ENCODE assay signal across 8 cellular contexts in genomic region chr11:95790933-95791247, GRCh38. TPM values are rescaled to one million over a fixed set of nuclear protein-coding genes. Genes with fewer than 3 reads are reported as not detected.
DNase-seq lines count a peak whose midpoint lies in the region; ATAC-seq, FAIRE-seq and TF ChIP-seq lines count a peak whose summit lies in the region.

No MANE protein-coding gene starts in this region.

- H3K36me3 ChIP-seq in HepG2 (replicated peaks in 1 of 2; ENCODE audit: control insufficient read depth in 1 of 2, insufficient read depth in 2 of 2, low read length in 2 of 2), result peaks cover 2 to 7% of the 10 kb centered on the region in 2 experiments; a peak in 4 of 5 replicates

- intact Hi-C loops in CD4-positive, alpha-beta T cell (cut with DNase I, micrococcal nuclease), result loop anchor here (1.0 to 10.0 kb wide), 8 partner anchors 221 to 1276 kb away; partner anchors contain the start of genes C11orf97 (in 1 of the 2), FUT4 (in 1 of the 2), JRKL (in 1 of the 2) and SRSF8 (in 1 of the 2)
- intact Hi-C loops in HepG2 (cut with micrococcal nuclease; ENCODE audit: unreplicated experiment), result loop anchor here (1.0 kb wide), 1 partner anchor 723 kb away; no protein-coding TSS in a partner anchor

- DNase-seq in CD4-positive, alpha-beta T cell, result peak; percentile 8 to 49 (median 36)
- DNase-seq in H4 (ENCODE audit: low spot score) (peak; percentile 51), NCI-H2196 (lab: John Stamatoyannopoulos, UW; ENCODE audit: unreplicated experiment) (peak; percentile 52), dermis blood vessel endothelial cell (peak; percentile 71), HepG2 (ENCODE audit: low spot score) (peak; percentile 82)
- peak; percentile 29 to 37 for DNase-seq in activated CD4-positive, alpha-beta T cell treated with anti-CD3 and anti-CD28 coated beads for 24 hours (ENCODE audit: low read depth in 2 of 2)
- peak; percentile 56 for DNase-seq in stimulated activated CD4-positive, alpha-beta T cell treated with anti-CD3 and anti-CD28 coated beads, Interleukin-4, amount 100 ng/mL, for 24 hours

- peak overlapping the region; percentile 96 for H3K4me3 Mint-ChIP-seq in CD4-positive, alpha-beta T cell

- no peak for FAIRE-seq in HepG2 (lab: Jason Lieb, UNC)

- H4K20me1 ChIP-seq in HepG2 (ENCODE audit: insufficient read depth, low read length), result no peaks in the 10 kb centered on the region; the same call in 1 of the 2 replicates

- WGBS in HepG2 (ENCODE audit: low lambda C conversion rate), result 17% methylated on average over 1 of the region's 16 CpGs

- 0 out of 2 replicates have a peak, but pooled peaks have one; percentile 2 for TF ChIP-seq RAD21 in HepG2 (CRISPR knock-in tag; IDR thresholded peaks at IDR 0.05)

- peak overlapping the region; percentile 97 for H3K9ac ChIP-seq in HepG2 (ENCODE audit: insufficient read depth, low read depth, low read length)

- in situ Hi-C loops in HepG2 (cut with HindIII; ENCODE audit: extremely low pct_ligation_motif_present, low pct_unique_long_range_greater_than_20kb), result no loop called here

- no peaks in the 10 kb centered on the region for H3K27me3 ChIP-seq in CD4-positive, alpha-beta T cell (ENCODE audit: control insufficient read depth, insufficient read depth, low read length)
- no peaks in the 10 kb centered on the region; a peak in 1 of 5 replicates for H3K27me3 ChIP-seq in HepG2 (ENCODE audit: control insufficient read depth in 1 of 2, insufficient read depth in 2 of 2, low read length in 2 of 2)

- CTCF ChIA-PET in CD4-positive, alpha-beta T cell (lab: Charles Lee), result interaction anchor here (1.2 to 1.6 kb wide), 4 partner anchors 636 to 1168 kb away, joined by 3 to 4 read pairs (median 3); partner anchors contain the start of genes CWC15 and KDM4D
- CTCF ChIA-PET in HepG2 (lab: Yijun Ruan, JAX; ENCODE audit: low intra/inter-chr PET ratio, low total read pairs), result no interaction called here

- POLR2A ChIA-PET in CD4-positive, alpha-beta T cell (lab: Charles Lee), result interaction anchor here (0.6 to 5.2 kb wide), 34 partner anchors 9 to 1662 kb away, joined by 3 to 145 read pairs (median 10); partner anchors contain the start of genes CCDC82, CWC15, ENDOD1 and FUT4
- POLR2A ChIA-PET in HepG2 (lab: Yijun Ruan, JAX), result interaction anchor here (0.7 to 3.3 kb wide), 8 partner anchors 45 to 817 kb away, joined by 3 to 35 read pairs (median 6); partner anchors contain the start of genes CCDC82, CWC15, ENDOD1 and JRKL

- H3K27me3 Mint-ChIP-seq in CD4-positive, alpha-beta T cell, result no peaks in the 10 kb centered on the region

- H3K4me1 Mint-ChIP-seq in CD4-positive, alpha-beta T cell (ENCODE audit: low read depth), result peaks cover 61% of the 10 kb centered on the region

- H3K4me2 ChIP-seq in HepG2 (ENCODE audit: low read depth, low read length), result peak overlapping the region; percentile 89

- peak; percentile 39 to 87; a peak in 2 of 4 replicates for TF ChIP-seq POLR2A in HepG2 (IDR thresholded peaks at IDR 0.05; ENCODE audit: insufficient read depth in 1 of 2, low read depth in 2 of 2, low read length in 2 of 2)

- H3K4me1 ChIP-seq in HepG2 (ENCODE audit: insufficient read depth, low read length), result peaks cover 60% of the 10 kb centered on the region

- H3K36me3 Mint-ChIP-seq in CD4-positive, alpha-beta T cell (ENCODE audit: low read depth), result peaks cover 49% of the 10 kb centered on the region

- H3K9me3 ChIP-seq in CD4-positive, alpha-beta T cell (ENCODE audit: control insufficient read depth, low read length), result no peaks in the 10 kb centered on the region
- H3K9me3 ChIP-seq in HepG2 (ENCODE audit: low read length), result no peaks in the 10 kb centered on the region

- no peak for TF ChIP-seq CTCF in CD4-positive, alpha-beta T cell (IDR thresholded peaks at IDR 0.05)
- TF ChIP-seq CTCF in HepG2 (CRISPR knock-in tag; IDR thresholded peaks at IDR 0.05), result no peak

- H3K27ac Mint-ChIP-seq in CD4-positive, alpha-beta T cell, result peak overlapping the region; percentile 100

- ATAC-seq in CD4-positive, alpha-beta T cell (ENCODE audit: poor library complexity), result no peak
- ATAC-seq in HepG2 (peak; percentile 32), HG02763 (IDR thresholded peaks at IDR 0.05; ENCODE audit: unreplicated experiment) (no peak)

- H3K27ac ChIP-seq in CD4-positive, alpha-beta T cell (ENCODE audit: low read depth, low read length), result peak overlapping the region; percentile 99
- H3K27ac ChIP-seq in HepG2 (ENCODE audit: extremely low read length, insufficient read depth, low read length), result peak overlapping the region; percentile 98

- BruUV-seq in HepG2 (replicated peaks; lab: Mats Ljungman, UMichigan), result no TSS peak

- peak overlapping the region; percentile 87 to 97 (median 96) for H3K4me3 ChIP-seq in HepG2 (replicated peaks in 1 of 3; ENCODE audit: insufficient read depth in 1 of 3, low read depth in 2 of 3, low read length in 3 of 3)

- no peaks in the 10 kb centered on the region for H3K9me3 Mint-ChIP-seq in CD4-positive, alpha-beta T cell

- TF ChIP-seq EP300 in HepG2 (IDR thresholded peaks at IDR 0.05; ENCODE audit: low read depth in 2 of 2, low read length in 2 of 2), result no peak
- no peak for TF ChIP-seq EP300 in HepG2 (CRISPR knock-in tag; IDR thresholded peaks at IDR 0.05; ENCODE audit: borderline replicate concordance)

- peaks cover 66% of the 10 kb centered on the region for H3K79me2 ChIP-seq in HepG2 (ENCODE audit: insufficient read depth, low read length)

- peak overlapping the region; percentile 17 for H2AFZ ChIP-seq in HepG2 (ENCODE audit: low read length)

RNA-seq across cellular contexts. Expression of gene CEP57, which starts 0.6 kb away (rescaled TPM):
- total RNA-seq in CD4-positive, alpha-beta T cell, result 10 to 100 TPM; 43.5 to 46.6 TPM
- total RNA-seq in H4 (2014; rRNA removed; shearing (Covaris generic)), result 28.8 and 36.1 TPM in 2 replicates
- total RNA-seq in dermis blood vessel endothelial cell, result 49.0 and 63.1 TPM in 2 replicates
- 59.4 and 85.6 TPM in 2 replicates for total RNA-seq in HepG2 (2016; rRNA removed; fragmentation: Illumina TruSeq; extraction: Trizol)
- total RNA-seq in HepG2 (2016; cell fraction: cytosol; rRNA removed; fragmentation: Illumina TruSeq; extraction: Trizol; ENCODE audit: low read depth), result 25.7 and 26.4 TPM in 2 replicates
- total RNA-seq in HepG2 (2016; cell fraction: insoluble cytoplasmic fraction; rRNA removed; fragmentation: Illumina TruSeq; extraction: Trizol), result 57.5 and 82.6 TPM in 2 replicates
- 51.6 and 56.5 TPM in 2 replicates for total RNA-seq in HepG2 (2016; cell fraction: membrane; rRNA removed; fragmentation: Illumina TruSeq; extraction: Trizol)
- total RNA-seq in HepG2 (2016; cell fraction: nucleus; rRNA removed; fragmentation: Illumina TruSeq; extraction: Trizol), result 52.8 and 61.0 TPM in 2 replicates
- 23.5 and 34.3 TPM in 2 replicates for polyA plus RNA-seq in HepG2 (2011; rRNA removed)
- polyA plus RNA-seq in HepG2 (2011; cell fraction: cytosol; rRNA removed), result 15.9 and 16.2 TPM in 2 replicates
- polyA plus RNA-seq in HepG2 (2011; cell fraction: nucleus; rRNA removed), result 20.6 and 21.8 TPM in 2 replicates
- polyA plus RNA-seq in HepG2 (2012), result 30.9 and 39.6 TPM in 2 replicates
- 11.9 and 12.0 TPM in 2 replicates for polyA plus RNA-seq in HepG2 (2016; cell fraction: cytosol; fragmentation: Illumina TruSeq; extraction: Trizol; ENCODE audit: low read depth)
- polyA plus RNA-seq in HepG2 (2016; cell fraction: insoluble cytoplasmic fraction; fragmentation: Illumina TruSeq; extraction: Trizol; ENCODE audit: low read depth), result 57.6 and 58.2 TPM in 2 replicates
- 25.3 and 27.9 TPM in 2 replicates for polyA plus RNA-seq in HepG2 (2016; cell fraction: membrane; fragmentation: Illumina TruSeq; extraction: Trizol; ENCODE audit: low read depth)
- polyA plus RNA-seq in HepG2 (2016; cell fraction: nucleus; fragmentation: Illumina TruSeq; extraction: Trizol; ENCODE audit: insufficient read depth, low read depth), result 66.5 and 71.4 TPM in 2 replicates
- 14.1 and 31.3 TPM in 2 replicates for polyA minus RNA-seq in HepG2 (2011; rRNA and poly(A)+ RNA removed; ENCODE audit: low replicate concordance)
- 26.5 and 27.4 TPM in 2 replicates for polyA minus RNA-seq in HepG2 (2011; cell fraction: cytosol; rRNA and poly(A)+ RNA removed)
- 61.5 and 63.7 TPM in 2 replicates for polyA minus RNA-seq in HepG2 (2011; cell fraction: nucleus; rRNA and poly(A)+ RNA removed)

RNA-seq across cellular contexts. Expression of gene FAM76B, which starts 1.3 kb away (rescaled TPM):
- 100 to 1,000 TPM in 1 of 2 experiments, 10 to 100 TPM in 1; 95.1 to 101 TPM for total RNA-seq in CD4-positive, alpha-beta T cell
- total RNA-seq in H4 (2014; rRNA removed; shearing (Covaris generic)), result 5.4 and 11.3 TPM in 2 replicates
- total RNA-seq in dermis blood vessel endothelial cell (30.6 and 39.0 TPM in 2 replicates), HepG2 (2016; rRNA removed; fragmentation: Illumina TruSeq; extraction: Trizol) (21.7 and 24.2 TPM in 2 replicates)
- total RNA-seq in HepG2 (2016; cell fraction: cytosol; rRNA removed; fragmentation: Illumina TruSeq; extraction: Trizol; ENCODE audit: low read depth), result 4.1 and 6.2 TPM in 2 replicates
- 15.2 and 24.9 TPM in 2 replicates for total RNA-seq in HepG2 (2016; cell fraction: insoluble cytoplasmic fraction; rRNA removed; fragmentation: Illumina TruSeq; extraction: Trizol)
- 9.1 TPM in 2 replicates for total RNA-seq in HepG2 (2016; cell fraction: membrane; rRNA removed; fragmentation: Illumina TruSeq; extraction: Trizol)
- total RNA-seq in HepG2 (2016; cell fraction: nucleus; rRNA removed; fragmentation: Illumina TruSeq; extraction: Trizol), result 49.9 TPM in 2 replicates
- 18.6 and 20.2 TPM in 2 replicates for polyA plus RNA-seq in HepG2 (2011; rRNA removed)
- polyA plus RNA-seq in HepG2 (2011; cell fraction: cytosol; rRNA removed), result 4.3 and 6.4 TPM in 2 replicates
- 49.1 and 51.0 TPM in 2 replicates for polyA plus RNA-seq in HepG2 (2011; cell fraction: nucleus; rRNA removed)
- polyA plus RNA-seq in HepG2 (2012), result 12.3 and 18.0 TPM in 2 replicates
- 1.9 and 2.3 TPM in 2 replicates for polyA plus RNA-seq in HepG2 (2016; cell fraction: cytosol; fragmentation: Illumina TruSeq; extraction: Trizol; ENCODE audit: low read depth)
- polyA plus RNA-seq in HepG2 (2016; cell fraction: insoluble cytoplasmic fraction; fragmentation: Illumina TruSeq; extraction: Trizol; ENCODE audit: low read depth), result 12.4 and 15.7 TPM in 2 replicates
- polyA plus RNA-seq in HepG2 (2016; cell fraction: membrane; fragmentation: Illumina TruSeq; extraction: Trizol; ENCODE audit: low read depth), result 4.7 and 7.0 TPM in 2 replicates
- polyA plus RNA-seq in HepG2 (2016; cell fraction: nucleus; fragmentation: Illumina TruSeq; extraction: Trizol; ENCODE audit: insufficient read depth, low read depth), result 62.3 and 70.8 TPM in 2 replicates
- 5.3 and 9.7 TPM in 2 replicates for polyA minus RNA-seq in HepG2 (2011; rRNA and poly(A)+ RNA removed; ENCODE audit: low replicate concordance)
- 8.6 and 9.7 TPM in 2 replicates for polyA minus RNA-seq in HepG2 (2011; cell fraction: cytosol; rRNA and poly(A)+ RNA removed)
- 79.7 and 93.4 TPM in 2 replicates for polyA minus RNA-seq in HepG2 (2011; cell fraction: nucleus; rRNA and poly(A)+ RNA removed)
